Comparison of ENCODE assay signal across 1 cellular context in the genomic region with DNA sequence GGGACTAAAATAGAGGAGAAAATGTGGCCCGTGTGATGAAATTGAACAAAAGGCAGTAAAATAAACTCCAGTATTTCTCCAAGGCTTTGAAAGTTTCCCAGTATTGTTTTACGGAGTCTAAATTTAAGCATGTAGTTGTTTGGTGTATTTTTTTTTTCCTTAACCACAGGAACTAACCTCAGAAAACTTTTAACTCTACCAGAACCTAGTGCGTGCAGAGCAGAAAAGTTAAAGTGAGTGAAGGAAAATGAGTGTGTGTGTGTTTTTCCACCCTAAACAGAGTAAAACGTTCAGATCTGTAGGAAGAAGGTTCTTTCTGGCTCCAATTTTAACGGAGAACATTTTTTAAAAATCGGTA.
TF ChIP-seq lines count a peak whose summit lies in the region.

No MANE protein-coding gene starts in this region.

TF ChIP-seq in WTC11, 78 proteins besides CTCF, POLR2A, EP300 and RAD21 (continued from another document):
- TF ChIP-seq IRF1 (CRISPR knock-in tag; IDR thresholded peaks at IDR 0.05) (no peak), ZNF219 (CRISPR knock-in tag; IDR thresholded peaks at IDR 0.05; ENCODE audit: borderline replicate concordance) (no peak), MLX (CRISPR knock-in tag; IDR thresholded peaks at IDR 0.05) (no peak), NFYB (CRISPR knock-in tag; conservative IDR thresholded peaks at IDR 0.05; ENCODE audit: low read depth) (no peak)
- TF ChIP-seq, protein P1, sequence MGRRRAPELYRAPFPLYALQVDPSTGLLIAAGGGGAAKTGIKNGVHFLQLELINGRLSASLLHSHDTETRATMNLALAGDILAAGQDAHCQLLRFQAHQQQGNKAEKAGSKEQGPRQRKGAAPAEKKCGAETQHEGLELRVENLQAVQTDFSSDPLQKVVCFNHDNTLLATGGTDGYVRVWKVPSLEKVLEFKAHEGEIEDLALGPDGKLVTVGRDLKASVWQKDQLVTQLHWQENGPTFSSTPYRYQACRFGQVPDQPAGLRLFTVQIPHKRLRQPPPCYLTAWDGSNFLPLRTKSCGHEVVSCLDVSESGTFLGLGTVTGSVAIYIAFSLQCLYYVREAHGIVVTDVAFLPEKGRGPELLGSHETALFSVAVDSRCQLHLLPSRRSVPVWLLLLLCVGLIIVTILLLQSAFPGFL (CRISPR knock-in tag; IDR thresholded peaks at IDR 0.05; ENCODE audit: borderline replicate concordance): no peak
